In the genomic region with DNA sequence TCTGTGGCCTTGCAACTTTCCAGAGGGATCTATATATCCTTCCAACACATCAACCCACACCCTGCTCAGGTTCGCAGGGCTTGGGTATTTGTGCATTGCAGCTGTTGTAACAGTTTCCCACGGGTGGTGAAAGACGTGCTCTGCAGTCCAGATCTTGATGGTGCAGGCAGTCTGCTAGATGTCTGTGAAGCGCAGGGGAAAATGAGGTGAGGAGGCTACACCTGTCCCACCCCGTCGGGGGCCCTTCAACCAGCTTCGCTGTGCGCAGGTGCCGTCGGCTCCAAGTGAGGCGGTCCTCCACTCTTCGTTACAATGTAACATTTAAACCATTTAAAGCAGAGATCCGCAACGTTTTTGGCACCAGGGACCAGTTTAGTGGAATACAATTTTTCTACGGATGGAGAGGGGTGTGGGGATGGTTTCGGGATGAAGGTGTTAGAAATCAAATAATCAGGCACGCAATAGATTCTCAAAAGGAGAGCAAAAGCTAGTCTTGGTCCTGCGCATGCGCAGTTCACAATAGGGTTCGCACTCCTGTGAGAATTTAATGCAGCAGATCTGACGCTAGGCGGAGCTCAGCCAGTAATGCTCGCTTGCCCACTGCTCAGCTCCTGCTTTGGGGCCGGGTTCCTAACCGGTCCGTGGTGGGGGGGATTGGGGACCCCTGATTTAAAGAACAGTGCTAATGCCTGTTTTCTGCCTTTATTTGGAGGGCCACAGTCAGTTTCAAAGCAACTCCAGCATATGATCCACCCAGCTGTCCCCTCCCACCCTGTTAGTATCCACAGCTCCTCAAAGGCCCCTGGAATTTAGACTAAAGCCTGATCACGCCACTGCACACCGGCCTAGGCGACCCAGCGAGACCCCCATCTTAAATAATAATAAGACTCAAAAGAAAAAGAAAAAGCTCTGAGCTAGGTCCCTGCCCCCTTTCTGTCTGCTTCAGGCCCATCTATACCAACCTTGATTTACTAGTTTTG, we compare ENCODE assay signal across 8 cellular contexts.
DNase-seq lines count a peak whose midpoint lies in the region; ATAC-seq and TF ChIP-seq lines count a peak whose summit lies in the region.

No MANE protein-coding gene starts in this region.

- no peak overlapping the region for H3K9ac ChIP-seq in BLaER1

- intact Hi-C loops in activated CD4-positive, alpha-beta T cell treated with anti-CD3 and anti-CD28 coated beads, Interleukin-2, amount 10 ng/mL, durations not matched to agents 24 days and 14 days (cut with micrococcal nuclease) = loop anchor here (1.0 to 10.0 kb wide), 9 partner anchors 43 to 576 kb away; a partner anchor contains a TSS
- intact Hi-C loops in left lung (cut with DNase I) = no loop called here

- peak; percentile 74 to 82 for TF ChIP-seq CTCF in left lung (IDR thresholded peaks at IDR 0.05)

- no peaks in the 10 kb centered on the region for H3K36me3 Mint-ChIP-seq in activated CD4-positive, alpha-beta T cell treated with anti-CD3 and anti-CD28 coated beads, Interleukin-2, amount 10 ng/mL, durations not matched to agents 24 days and 14 days (ENCODE audit: low read depth)

- no peaks in the 10 kb centered on the region for H4K20me1 ChIP-seq in BLaER1

- ATAC-seq in GM19328 (IDR thresholded peaks at IDR 0.05; ENCODE audit: unreplicated experiment) (peak; percentile 86), HG03460 (IDR thresholded peaks at IDR 0.05; ENCODE audit: unreplicated experiment) (peak; percentile 96), left lung (peak; percentile 98)

- peak overlapping the region; percentile 1 for H3K27ac Mint-ChIP-seq in activated CD4-positive, alpha-beta T cell treated with anti-CD3 and anti-CD28 coated beads, Interleukin-2, amount 10 ng/mL, durations not matched to agents 24 days and 14 days

- H3K4me2 ChIP-seq in BLaER1 = peak overlapping the region; percentile 83

- H3K27ac ChIP-seq in BLaER1 (no peak overlapping the region), left lung (peak overlapping the region in 1 of 2 donors; percentile 2)

- H3K4me3 ChIP-seq in BLaER1 (peak overlapping the region; percentile 60), left lung (peak overlapping the region; percentile 20 to 49)

- H3K4me3 Mint-ChIP-seq in activated CD4-positive, alpha-beta T cell treated with anti-CD3 and anti-CD28 coated beads, Interleukin-2, amount 10 ng/mL, durations not matched to agents 24 days and 14 days = peak overlapping the region; percentile 83

- no peaks in the 10 kb centered on the region for H3K9me3 Mint-ChIP-seq in activated CD4-positive, alpha-beta T cell treated with anti-CD3 and anti-CD28 coated beads, Interleukin-2, amount 10 ng/mL, durations not matched to agents 24 days and 14 days

- H3K27me3 Mint-ChIP-seq in activated CD4-positive, alpha-beta T cell treated with anti-CD3 and anti-CD28 coated beads, Interleukin-2, amount 10 ng/mL, durations not matched to agents 24 days and 14 days = peaks cover 35% of the 10 kb centered on the region

- peak; percentile 73 to 94 for DNase-seq in NCI-H524 (lab: John Stamatoyannopoulos, UW)
- DNase-seq in activated CD4-positive, alpha-beta T cell treated with anti-CD3 and anti-CD28 coated beads, Interleukin-2, amount 10 ng/mL, durations not matched to agents 24 days and 14 days = peak; percentile 96
- DNase-seq in dermis blood vessel endothelial cell = peak; percentile 94
- peak; percentile 91 to 93 for DNase-seq in left lung
- DNase-seq in stimulated activated CD4-positive, alpha-beta T cell treated with anti-CD3 and anti-CD28 coated beads, Interleukin-2, amount 100 ng/mL, for 24 hours = peak; percentile 89 to 91

- H3K4me1 ChIP-seq in BLaER1 = peaks cover 9% of the 10 kb centered on the region; the same call in 1 of the 2 replicates
- peaks cover 0 to 16% of the 10 kb centered on the region in 2 donors for H3K4me1 ChIP-seq in left lung

- H3K27me3 ChIP-seq in BLaER1 = no peaks in the 10 kb centered on the region
- peaks cover 0 to 18% of the 10 kb centered on the region in 2 donors for H3K27me3 ChIP-seq in left lung

- peaks cover 6% of the 10 kb centered on the region for H3K4me1 Mint-ChIP-seq in activated CD4-positive, alpha-beta T cell treated with anti-CD3 and anti-CD28 coated beads, Interleukin-2, amount 10 ng/mL, durations not matched to agents 24 days and 14 days

- H3K36me3 ChIP-seq in BLaER1 (no peaks in the 10 kb centered on the region), left lung (no peaks in the 10 kb centered on the region)

- H3K9me3 ChIP-seq in BLaER1 (no peaks in the 10 kb centered on the region), left lung (no peaks in the 10 kb centered on the region)
